12 cellular contexts compared by ENCODE assay signal in genomic region chr4:48247142-48247877, GRCh38. TPM values are rescaled to one million over a fixed set of nuclear protein-coding genes. Genes with fewer than 3 reads are reported as not detected.
DNase-seq lines count a peak whose midpoint lies in the region; ATAC-seq and TF ChIP-seq lines count a peak whose summit lies in the region.
"Had no signal": no experiment of that assay in that cellular context is flagged by ENCODE, and none has a peak within 500 bp of the region (broad histone marks: within the 10 kb centered on the region; RNA-seq: fewer than 3 reads in every experiment).

No MANE protein-coding gene starts in this region.

- CTCF ChIA-PET in RWPE1 (lab: Yijun Ruan, JAX), result no interaction called here

- POLR2A ChIA-PET in RWPE1 (lab: Yijun Ruan, JAX; ENCODE audit: low non-redundant PET), result no interaction called here

- H3K27ac ChIP-seq in MM.1S (ENCODE audit: low read length) (peak overlapping the region; percentile 39; the same call in 1 of the 2 replicates), dorsolateral prefrontal cortex (no peak overlapping the region), RWPE1 (no peak overlapping the region)

- no peak for TF ChIP-seq CTCF in MM.1S (IDR thresholded peaks at IDR 0.05; ENCODE audit: low read length)
- TF ChIP-seq CTCF in fibroblast of the aortic adventitia (IDR thresholded peaks at IDR 0.05; ENCODE audit: insufficient read depth, low read length), result no peak
- no peak for TF ChIP-seq CTCF in dorsolateral prefrontal cortex (IDR thresholded peaks at IDR 0.05 in 54 of 56, conservative IDR thresholded peaks at IDR 0.05 in 2 of 56; ENCODE audit: low read depth in 1 of 56, partially characterized antibody in 56 of 56)
- TF ChIP-seq CTCF in RWPE1 (conservative IDR thresholded peaks at IDR 0.05; ENCODE audit: low read depth), result no peak

- no peaks in the 10 kb centered on the region for H4K20me1 ChIP-seq in MM.1S (ENCODE audit: insufficient read depth, low read length)

- peak overlapping the region; percentile 51 for H3K4me2 ChIP-seq in MM.1S (ENCODE audit: low read depth, low read length)

- intact Hi-C loops in dorsolateral prefrontal cortex (cut with DNase I), result no loop called here

- H3K27me3 ChIP-seq in MM.1S (replicated peaks; ENCODE audit: insufficient read depth, low read length), result no peaks in the 10 kb centered on the region
- H3K27me3 ChIP-seq in dorsolateral prefrontal cortex, result no peaks in the 10 kb centered on the region

- H3F3A ChIP-seq in MM.1S (ENCODE audit: insufficient read depth, low read length), result peaks cover 14% of the 10 kb centered on the region; the same call in 1 of the 2 replicates

- no peak overlapping the region; the same call in 1 of the 2 replicates for H3K9ac ChIP-seq in MM.1S (ENCODE audit: low read length)

- H3K36me3 ChIP-seq in MM.1S (replicated peaks; ENCODE audit: insufficient read depth, low read length), result peaks cover 6% of the 10 kb centered on the region; the same call in 1 of the 2 replicates

- peaks cover 26% of the 10 kb centered on the region for H3K4me1 ChIP-seq in MM.1S (ENCODE audit: low read length)

- H3K79me2 ChIP-seq in MM.1S (ENCODE audit: low read length), result peaks cover 95% of the 10 kb centered on the region

- ATAC-seq in GM18867 (IDR thresholded peaks at IDR 0.05; ENCODE audit: unreplicated experiment) (peak; percentile 63), HG02759 (IDR thresholded peaks at IDR 0.05; ENCODE audit: unreplicated experiment) (peak; percentile 55)

- DNase-seq in MM.1S (peak; percentile 59), fibroblast of the aortic adventitia (ENCODE audit: low read depth) (peak; percentile 87), SHP77 (lab: John Stamatoyannopoulos, UW) (no peak), dorsolateral prefrontal cortex (no peak), NCI-H226 (no peak), RWPE1 (ENCODE audit: low spot score) (no peak)
- DNase-seq: activated CD4-positive, alpha-beta T cell treated with anti-CD3 and anti-CD28 coated beads for 48 hours; central memory CD4-positive, alpha-beta T cell; immature natural killer cell; NCI-H1436 had no signal

- peak overlapping the region; percentile 18; the same call in 1 of the 2 replicates for H3K4me3 ChIP-seq in MM.1S (ENCODE audit: low read length)
- no peak overlapping the region for H3K4me3 ChIP-seq in fibroblast of the aortic adventitia (ENCODE audit: low read depth, low read length)
- H3K4me3 ChIP-seq in dorsolateral prefrontal cortex, result no peak overlapping the region

- no peaks in the 10 kb centered on the region for H3K9me3 ChIP-seq in MM.1S (replicated peaks; ENCODE audit: insufficient read depth, low read length)

- no peak overlapping the region for H2AFZ ChIP-seq in MM.1S (ENCODE audit: low read length)

- H3K9me2 ChIP-seq in MM.1S (replicated peaks; ENCODE audit: insufficient read depth, low read length), result no peaks in the 10 kb centered on the region

RNA-seq across cellular contexts. Expression of gene TEC, which starts 22.3 kb away (rescaled TPM):
- total RNA-seq in fibroblast of the aortic adventitia (ENCODE audit: low replicate concordance), result 0.72 and 3.5 TPM in 2 replicates
- 1 to 10 TPM in 114 of 120 experiments, under 1 TPM in 6; 0.67 to 4.8 (median 2.3) TPM for total RNA-seq in dorsolateral prefrontal cortex

Comparison
In these comparisons a context has a peak if more than half of its experiments do, and no peak if none do; other contexts are left out.
1. DNase-seq: peak in MM.1S (single experiment) and fibroblast of the aortic adventitia (single experiment); none in SHP77 (0 of 2), dorsolateral prefrontal cortex (0 of 10), NCI-H226 (single experiment) and RWPE1 (single experiment).